ENCODE assay signal across 8 cellular contexts in genomic region chr12:121467638-121468403, GRCh38.
A peak's percentile ranks its signal among the peaks of the same experiment; 100 is the strongest.
DNase-seq lines count a peak whose midpoint lies in the region; TF ChIP-seq lines count a peak whose summit lies in the region.

No MANE protein-coding gene starts in this region.

- no peaks in the 10 kb centered on the region for H3K36me3 ChIP-seq in MM.1S (replicated peaks; ENCODE audit: insufficient read depth, low read length)
- H3K36me3 ChIP-seq in mesendoderm (ENCODE audit: control insufficient read depth, insufficient read depth, low read length) = no peaks in the 10 kb centered on the region
- H3K36me3 ChIP-seq in uterus = no peaks in the 10 kb centered on the region

- H2AK5ac ChIP-seq in mesendoderm (ENCODE audit: low read length) = no peak overlapping the region

- H3K4me2 ChIP-seq in MM.1S (ENCODE audit: low read depth, low read length) (peak overlapping the region; percentile 55; the same call in 1 of the 2 replicates), mesendoderm (ENCODE audit: low read length) (peak overlapping the region; percentile 89)

- H4K20me1 ChIP-seq in MM.1S (ENCODE audit: insufficient read depth, low read length) = no peaks in the 10 kb centered on the region

- H3K79me2 ChIP-seq in MM.1S (ENCODE audit: low read length) (peaks cover 25% of the 10 kb centered on the region), mesendoderm (ENCODE audit: control insufficient read depth, insufficient read depth, low read length) (peaks cover 22% of the 10 kb centered on the region)

- peak overlapping the region; percentile 24 for H3K4ac ChIP-seq in mesendoderm (ENCODE audit: low read depth, low read length)

- H3K9ac ChIP-seq in MM.1S (ENCODE audit: low read length) (0 out of 2 replicates have a peak overlapping the region, but pooled peaks have one; percentile 33), mesendoderm (ENCODE audit: low read length) (peak overlapping the region; percentile 74)

- TF ChIP-seq POLR2A in GM18951 (IDR thresholded peaks at IDR 0.05; ENCODE audit: extremely low read depth, insufficient read depth, insufficient read length) (peak; percentile 62), uterus (IDR thresholded peaks at IDR 0.05) (no peak)

- H3F3A ChIP-seq in MM.1S (ENCODE audit: insufficient read depth, low read length) = no peaks in the 10 kb centered on the region

- no peak overlapping the region for H4K5ac ChIP-seq in mesendoderm (ENCODE audit: low read length)

- H3K27ac ChIP-seq in MM.1S (ENCODE audit: low read length) (no peak overlapping the region), coronary artery (peak overlapping the region in 1 of 2 donors; percentile 90), mesendoderm (ENCODE audit: low read depth, low read length) (no peak overlapping the region), uterus (peak overlapping the region; percentile 47 to 55)

- TF ChIP-seq CTCF in MM.1S (IDR thresholded peaks at IDR 0.05; ENCODE audit: low read length) = no peak
- TF ChIP-seq CTCF in coronary artery (IDR thresholded peaks at IDR 0.05) = no peak
- TF ChIP-seq CTCF in uterus (IDR thresholded peaks at IDR 0.05) = no peak

- WGBS in mesendoderm (ENCODE audit: extremely low coverage, insufficient coverage, low lambda C conversion rate) = no CpG with 5 or more reads among the region's 48 CpGs

- H3K56ac ChIP-seq in mesendoderm (ENCODE audit: low read length) = peak overlapping the region; percentile 83

- peak; percentile 61 for DNase-seq in AG20443 (ENCODE audit: low spot score)
- no peak for DNase-seq in MM.1S
- no peak for DNase-seq in coronary artery (ENCODE audit: low spot score)
- DNase-seq in mesendoderm = peak; percentile 74
- DNase-seq in uterus = peak; percentile 41 to 52
- no peak for DNase-seq in NCI-H1436 (lab: John Stamatoyannopoulos, UW)
- DNase-seq in cerebellar cortex (ENCODE audit: low spot score) = no peak

- no peak overlapping the region for H2BK120ac ChIP-seq in mesendoderm (ENCODE audit: low read depth, low read length)

- H3K9me3 ChIP-seq in MM.1S (replicated peaks; ENCODE audit: insufficient read depth, low read length) = no peaks in the 10 kb centered on the region
- no peaks in the 10 kb centered on the region for H3K9me3 ChIP-seq in uterus

- H2BK5ac ChIP-seq in mesendoderm (ENCODE audit: low read length) = no peak overlapping the region

- H3K18ac ChIP-seq in mesendoderm (ENCODE audit: low read length) = no peak overlapping the region

- intact Hi-C loops in uterus (cut with DNase I; ENCODE audit: low total_unique reads) = no loop called here

- H3K79me1 ChIP-seq in mesendoderm (ENCODE audit: low read length) = peaks cover 17% of the 10 kb centered on the region

- H3K4me1 ChIP-seq in MM.1S (ENCODE audit: low read length) = no peaks in the 10 kb centered on the region
- H3K4me1 ChIP-seq in mesendoderm (ENCODE audit: control insufficient read depth, low read depth, low read length) = peaks cover 7% of the 10 kb centered on the region
- no peaks in the 10 kb centered on the region for H3K4me1 ChIP-seq in uterus

- H3K9me2 ChIP-seq in MM.1S (replicated peaks; ENCODE audit: insufficient read depth, low read length) = no peaks in the 10 kb centered on the region

- no peak overlapping the region for H2BK15ac ChIP-seq in mesendoderm (replicated peaks; ENCODE audit: low read depth)

- in situ Hi-C loops in GM18951 (cut with MboI; ENCODE audit: low sequenced_read_pairs, unreplicated experiment) = no loop called here

- H3K27me3 ChIP-seq in MM.1S (replicated peaks; ENCODE audit: insufficient read depth, low read length) (no peaks in the 10 kb centered on the region), mesendoderm (ENCODE audit: insufficient read depth, low read length, poor library complexity) (no peaks in the 10 kb centered on the region), uterus (no peaks in the 10 kb centered on the region)

- no peak overlapping the region for H3K23ac ChIP-seq in mesendoderm (ENCODE audit: low read length)

- H3K4me3 ChIP-seq in MM.1S (ENCODE audit: low read length) = peak overlapping the region; percentile 53
- H3K4me3 ChIP-seq in coronary artery = peak overlapping the region; percentile 75
- H3K4me3 ChIP-seq in mesendoderm (ENCODE audit: low read length) = peak overlapping the region; percentile 40
- peak overlapping the region; percentile 48 to 49 for H3K4me3 ChIP-seq in uterus

- no peak overlapping the region for H4K8ac ChIP-seq in mesendoderm (ENCODE audit: low read depth, low read length)

- no peak overlapping the region for H2AFZ ChIP-seq in MM.1S (ENCODE audit: low read length)

Comparison
In these comparisons a context has a peak if more than half of its experiments do, and no peak if none do; other contexts are left out.
1. DNase-seq: peak in AG20443 (single experiment), mesendoderm (single experiment) and uterus (2 of 2); none in MM.1S (single experiment), coronary artery (single experiment), NCI-H1436 (single experiment) and cerebellar cortex (single experiment).
2. H3K27ac ChIP-seq: peak in uterus (2 of 2); none in MM.1S (single experiment) and mesendoderm (single experiment).
3. Peak in every context shown above with its lines, with median percentiles within 50 percentile points of each other: H3K4me3 ChIP-seq.